Comparison of ENCODE assay signal across 15 cellular contexts in the genomic region with DNA sequence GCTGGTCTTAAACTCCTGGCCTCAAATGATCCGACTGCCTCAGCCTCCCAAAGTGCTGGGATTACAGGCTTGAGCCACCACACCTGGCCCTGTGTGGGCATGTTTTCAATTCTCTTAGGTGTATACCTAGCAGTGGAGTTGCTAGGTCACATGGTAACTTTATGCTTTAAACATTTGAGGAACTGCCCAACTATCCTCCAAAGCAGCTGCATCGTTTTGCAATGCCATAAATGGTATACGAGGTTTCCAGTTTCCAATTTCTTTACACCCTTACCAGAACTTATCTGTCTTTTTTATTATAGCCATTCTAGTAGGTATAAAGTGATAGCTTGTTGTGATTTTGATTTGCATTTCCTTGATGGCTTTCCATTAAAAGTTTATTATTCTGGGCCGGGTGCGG. TPM values are rescaled to one million over a fixed set of nuclear protein-coding genes. Genes with fewer than 3 reads are reported as not detected.
DNase-seq lines count a peak whose midpoint lies in the region; ATAC-seq and TF ChIP-seq lines count a peak whose summit lies in the region.
"Had no signal": no experiment of that assay in that cellular context is flagged by ENCODE, and none has a peak within 500 bp of the region (broad histone marks: within the 10 kb centered on the region; RNA-seq: fewer than 3 reads in every experiment).

No MANE protein-coding gene starts in this region.

- intact Hi-C loops in left colon (cut with DNase I, micrococcal nuclease) (no loop called here), colonic mucosa (cut with DNase I) (no loop called here)

- no peaks in the 10 kb centered on the region for H3K27me3 ChIP-seq in colonic mucosa
- H3K27me3 ChIP-seq: BLaER1 treated with 17β-estradiol and CSF1 and Interleukin-3, amounts not matched to agents 10 nM and 100 nM had no signal

- peak; percentile 89 for ATAC-seq in left colon
- ATAC-seq in HG03045 (IDR thresholded peaks at IDR 0.05; ENCODE audit: unreplicated experiment): no peak
- ATAC-seq: CD8-positive, alpha-beta T cell had no signal

- H3K36me3 ChIP-seq in colonic mucosa: no peaks in the 10 kb centered on the region
- H3K36me3 ChIP-seq: HAP-1 had no signal

- no peak overlapping the region for H3K4me3 ChIP-seq in colonic mucosa
- H3K4me3 ChIP-seq: BLaER1 treated with 17β-estradiol and CSF1 and Interleukin-3, amounts not matched to agents 10 nM and 100 nM; HAP-1 had no signal

- no peak overlapping the region for H3K9ac ChIP-seq in colonic mucosa (ENCODE audit: low read depth in 2 of 2, low read length in 2 of 2)
- H3K9ac ChIP-seq: BLaER1 treated with 17β-estradiol and CSF1 and Interleukin-3, amounts not matched to agents 10 nM and 100 nM had no signal

- TF ChIP-seq CTCF in colonic mucosa (IDR thresholded peaks at IDR 0.05): no peak

- peak; percentile 14 for DNase-seq in SKM-1 (lab: John Stamatoyannopoulos, UW; ENCODE audit: unreplicated experiment)
- no peak for DNase-seq in SKM-1 treated with dmso at 0.1 percent for 144 hours (lab: John Stamatoyannopoulos, UW; ENCODE audit: unreplicated experiment)
- DNase-seq in MV-4-11 (lab: John Stamatoyannopoulos, UW): peak; percentile 25
- DNase-seq in left colon: no peak
- no peak for DNase-seq in colonic mucosa
- DNase-seq in NCI-H774 (lab: John Stamatoyannopoulos, UW): no peak
- DNase-seq: Calu3; CD8-positive, alpha-beta T cell; DMS53; DND-41; EL; IMR-90 had no signal

- no peak overlapping the region for H3K27ac ChIP-seq in colonic mucosa
- H3K27ac ChIP-seq: BLaER1 treated with 17β-estradiol and CSF1 and Interleukin-3, amounts not matched to agents 10 nM and 100 nM had no signal

- H3K9me3 ChIP-seq in colonic mucosa: no peaks in the 10 kb centered on the region
- H3K9me3 ChIP-seq: BLaER1 treated with 17β-estradiol and CSF1 and Interleukin-3, amounts not matched to agents 10 nM and 100 nM; HAP-1 had no signal

- no peaks in the 10 kb centered on the region for H3K4me1 ChIP-seq in colonic mucosa
- H3K4me1 ChIP-seq: HAP-1 had no signal

RNA-seq across cellular contexts. Expression of a gene that starts 25.1 kb away (rescaled TPM):
- total RNA-seq in left colon (10 to 100 TPM; 33.9 to 40.2 TPM), colonic mucosa (10 to 100 TPM; 16.8 to 42.7 TPM)

RNA-seq across cellular contexts. Expression of a gene that starts 58.7 kb away (rescaled TPM):
- total RNA-seq in left colon (1 to 10 TPM in 1 of 2 donors, under 1 TPM in 1; 0.53 to 1.0 TPM), colonic mucosa (1 to 10 TPM; 1.7 to 3.0 TPM)

Comparison
In these comparisons a context has a peak if more than half of its experiments do, and no peak if none do; other contexts are left out.
1. DNase-seq: peak in SKM-1 (single experiment) and MV-4-11 (single experiment); none in SKM-1 treated with dmso at 0.1 percent for 144 hours (single experiment), left colon (0 of 2), colonic mucosa (single experiment) and NCI-H774 (single experiment).